In genomic region chr20:25223179-25223661, GRCh38 we compare ENCODE assay signal across 8 cellular contexts. TPM values are rescaled to one million over a fixed set of nuclear protein-coding genes. Genes with fewer than 3 reads are reported as not detected.
DNase-seq lines count a peak whose midpoint lies in the region; ATAC-seq and TF ChIP-seq lines count a peak whose summit lies in the region.

No MANE protein-coding gene starts in this region.

- peaks cover 20% of the 10 kb centered on the region for H3K4me1 Mint-ChIP-seq in activated naive CD8-positive, alpha-beta T cell treated with anti-CD3 and anti-CD28 coated beads, Interleukin-2, amount 50 U/mL, for 24 hours

- TF ChIP-seq CTCF in DND-41 (IDR thresholded peaks at IDR 0.05; ENCODE audit: borderline replicate concordance, extremely low read depth, low read length, poor library complexity, severe bottlenecking) (no peak), left lung (IDR thresholded peaks at IDR 0.05) (no peak)

- peak overlapping the region; percentile 82 for H3K27ac Mint-ChIP-seq in activated naive CD8-positive, alpha-beta T cell treated with anti-CD3 and anti-CD28 coated beads, Interleukin-2, amount 50 U/mL, for 24 hours

- peaks cover 4% of the 10 kb centered on the region; the same call in 1 of the 2 replicates for H4K20me1 ChIP-seq in DND-41 (ENCODE audit: insufficient read depth, low read length)

- H3K27ac ChIP-seq in DND-41 (ENCODE audit: low read length): no peak overlapping the region; the same call in 1 of the 2 replicates
- H3K27ac ChIP-seq in left lung: no peak overlapping the region

- intact Hi-C loops in left lung (cut with DNase I): no loop called here

- no peaks in the 10 kb centered on the region for H3K79me2 ChIP-seq in DND-41 (ENCODE audit: insufficient read depth, low read length)

- H3K9me3 Mint-ChIP-seq in activated naive CD8-positive, alpha-beta T cell treated with anti-CD3 and anti-CD28 coated beads, Interleukin-2, amount 50 U/mL, for 24 hours: no peaks in the 10 kb centered on the region

- no peak overlapping the region for H2AFZ ChIP-seq in DND-41 (ENCODE audit: low read depth, low read length)

- peaks cover 68% of the 10 kb centered on the region for H3K36me3 ChIP-seq in DND-41 (ENCODE audit: insufficient read depth, low read length)
- peaks cover 0 to 66% of the 10 kb centered on the region in 2 donors for H3K36me3 ChIP-seq in left lung

- H3K9me3 ChIP-seq in DND-41 (ENCODE audit: insufficient read depth, low read length, severe bottlenecking) (no peaks in the 10 kb centered on the region), left lung (no peaks in the 10 kb centered on the region)

- no peak overlapping the region for H3K4me3 Mint-ChIP-seq in activated naive CD8-positive, alpha-beta T cell treated with anti-CD3 and anti-CD28 coated beads, Interleukin-2, amount 50 U/mL, for 24 hours

- DNase-seq in DND-41: no peak
- peak; percentile 90 for DNase-seq in LHCN-M2 (ENCODE audit: low read depth)
- peak; percentile 64 for DNase-seq in activated naive CD8-positive, alpha-beta T cell treated with anti-CD3 and anti-CD28 coated beads, Interleukin-2, amount 50 U/mL, for 24 hours
- DNase-seq in left lung: no peak
- no peak for DNase-seq in cortex of kidney (lab: John Stamatoyannopoulos, UW)
- no peak for DNase-seq in SIG-M5 (lab: John Stamatoyannopoulos, UW)
- no peak for DNase-seq in T-helper 9 cell

- no peaks in the 10 kb centered on the region for H3K27me3 Mint-ChIP-seq in activated naive CD8-positive, alpha-beta T cell treated with anti-CD3 and anti-CD28 coated beads, Interleukin-2, amount 50 U/mL, for 24 hours

- H3K4me1 ChIP-seq in DND-41 (ENCODE audit: insufficient read depth, low read length) (no peaks in the 10 kb centered on the region), left lung (peaks cover 10 to 16% of the 10 kb centered on the region in 2 donors)

- no peak overlapping the region for H3K4me2 ChIP-seq in DND-41 (ENCODE audit: insufficient read depth, low read length)

- H3K36me3 Mint-ChIP-seq in activated naive CD8-positive, alpha-beta T cell treated with anti-CD3 and anti-CD28 coated beads, Interleukin-2, amount 50 U/mL, for 24 hours (ENCODE audit: low read depth): peaks cover 5% of the 10 kb centered on the region

- H3K4me3 ChIP-seq in DND-41 (ENCODE audit: low read depth in 1 of 2, low read length in 2 of 2) (no peak overlapping the region), left lung (no peak overlapping the region)

- H3K27me3 ChIP-seq in DND-41 (ENCODE audit: insufficient read depth, low read length, poor library complexity) (no peaks in the 10 kb centered on the region), left lung (no peaks in the 10 kb centered on the region)

- H3K9ac ChIP-seq in DND-41 (ENCODE audit: low read depth, low read length): no peak overlapping the region

- ATAC-seq in DND-41 (ENCODE audit: insufficient read depth, low read depth): peak; percentile 22; the same call in 1 of the 3 replicates
- ATAC-seq in activated naive CD8-positive, alpha-beta T cell treated with anti-CD3 and anti-CD28 coated beads, Interleukin-2, amount 50 U/mL, for 24 hours: peak; percentile 98
- ATAC-seq in left lung: peak; percentile 58
- ATAC-seq in GM18517 (IDR thresholded peaks at IDR 0.05; ENCODE audit: unreplicated experiment): no peak

RNA-seq across cellular contexts. Expression of gene PYGB, which starts 24.7 kb away (rescaled TPM):
- 149 and 161 TPM in 2 replicates for total RNA-seq in LHCN-M2 (2014; rRNA removed)
- 77.3 TPM for polyA plus RNA-seq in LHCN-M2 (2012)
- total RNA-seq in left lung: 10 to 100 TPM; 78.2 to 81.3 TPM

RNA-seq across cellular contexts. Expression of gene ENTPD6, which starts 27.7 kb away (rescaled TPM):
- total RNA-seq in LHCN-M2 (2014; rRNA removed): 53.7 and 57.9 TPM in 2 replicates
- 36.0 TPM for polyA plus RNA-seq in LHCN-M2 (2012)
- 10 to 100 TPM; 72.7 to 76.3 TPM for total RNA-seq in left lung

Comparison
In these comparisons a context has a peak if more than half of its experiments do, and no peak if none do; other contexts are left out.
1. DNase-seq: peak in LHCN-M2 (single experiment) and activated naive CD8-positive, alpha-beta T cell treated with anti-CD3 and anti-CD28 coated beads, Interleukin-2, amount 50 U/mL, for 24 hours (single experiment); none in DND-41 (single experiment), left lung (0 of 2), cortex of kidney (single experiment), SIG-M5 (single experiment) and T-helper 9 cell (single experiment).